Comparison of ENCODE assay signal across 21 cellular contexts in the genomic region with DNA sequence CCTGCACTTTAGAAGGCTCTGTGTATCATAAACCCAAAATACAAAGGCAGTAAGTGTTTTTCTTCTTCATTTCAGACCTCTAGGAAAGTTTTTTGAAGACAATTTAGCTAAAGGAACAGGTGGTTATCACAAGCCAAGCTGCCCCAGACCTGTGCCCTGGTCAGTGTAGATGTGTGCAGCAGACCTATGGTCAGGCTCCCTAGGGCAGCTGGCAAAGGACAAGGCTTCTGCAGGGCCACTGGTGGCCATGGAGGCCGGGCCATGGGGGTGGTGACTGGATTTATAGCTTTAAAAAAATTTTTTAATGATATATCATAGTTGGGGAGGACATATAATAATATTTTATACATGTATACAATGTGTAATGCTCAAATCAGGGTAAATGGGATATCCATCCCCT. TPM values are rescaled to one million over a fixed set of nuclear protein-coding genes. Genes with fewer than 3 reads are reported as not detected.
DNase-seq lines count a peak whose midpoint lies in the region; ATAC-seq, FAIRE-seq and TF ChIP-seq lines count a peak whose summit lies in the region.
"Had no signal": no experiment of that assay in that cellular context is flagged by ENCODE, and none has a peak within 500 bp of the region (broad histone marks: within the 10 kb centered on the region; RNA-seq: fewer than 3 reads in every experiment).

No MANE protein-coding gene starts in this region.

- H3K4me1 ChIP-seq in osteoblast (ENCODE audit: insufficient read depth, low read length) = peaks cover 29% of the 10 kb centered on the region
- H3K4me1 ChIP-seq: breast epithelium, foreskin keratinocyte had no signal

- H4K20me1 ChIP-seq in osteoblast (ENCODE audit: insufficient read depth, low read length) = peaks cover 30% of the 10 kb centered on the region

- no peaks in the 10 kb centered on the region for H3K9me3 ChIP-seq in osteoblast (ENCODE audit: low read depth, low read length)
- H3K9me3 ChIP-seq: breast epithelium had no signal

- H2AFZ ChIP-seq in osteoblast (ENCODE audit: low read length) = no peak overlapping the region
- H2AFZ ChIP-seq: parathyroid adenoma had no signal

- H3K9me3 Mint-ChIP-seq in activated CD8-positive, alpha-beta memory T cell treated with anti-CD3 and anti-CD28 coated beads, Interleukin-2, amount 10 ng/mL, durations not matched to agents 7 days and 5 days (ENCODE audit: low read depth) = peaks cover 4% of the 10 kb centered on the region
- H3K9me3 Mint-ChIP-seq in activated naive CD8-positive, alpha-beta T cell treated with anti-CD3 and anti-CD28 coated beads, Interleukin-2, amount 10 ng/mL, durations not matched to agents 7 days and 5 days = peaks cover 4% of the 10 kb centered on the region
- H3K9me3 Mint-ChIP-seq: naive B cell had no signal

- TF ChIP-seq POLR2A in GM12891 (IDR thresholded peaks at IDR 0.05; ENCODE audit: low read depth, low read length) = no peak

- no peak for DNase-seq in activated CD8-positive, alpha-beta memory T cell treated with anti-CD3 and anti-CD28 coated beads, Interleukin-2, amount 10 ng/mL, durations not matched to agents 7 days and 5 days
- DNase-seq in activated CD8-positive, alpha-beta memory T cell treated with anti-CD3 and anti-CD28 coated beads for 24 hours = no peak
- DNase-seq in HL-60 (ENCODE audit: low read depth in 1 of 2, low spot score in 1 of 2) = no peak
- no peak for DNase-seq in activated naive CD8-positive, alpha-beta T cell treated with anti-CD3 and anti-CD28 coated beads, Interleukin-2, amount 10 ng/mL, durations not matched to agents 7 days and 5 days
- DNase-seq in osteoblast (ENCODE audit: insufficient read length, low spot score, missing footprints) = no peak
- DNase-seq in DMS153 (lab: John Stamatoyannopoulos, UW) = no peak
- DNase-seq in NCI-H146 (lab: John Stamatoyannopoulos, UW) = no peak
- DNase-seq in GM12891 (ENCODE audit: insufficient read length, low spot score) = no peak
- DNase-seq: C1 segment of cervical spinal cord, dorsolateral prefrontal cortex, foreskin keratinocyte, H9, hippocampal formation, NCI-H2107, NCI-H526, SIG-M5 had no signal

- peak overlapping the region; percentile 51 for H3K4me3 Mint-ChIP-seq in activated CD8-positive, alpha-beta memory T cell treated with anti-CD3 and anti-CD28 coated beads, Interleukin-2, amount 10 ng/mL, durations not matched to agents 7 days and 5 days
- peak overlapping the region; percentile 10 for H3K4me3 Mint-ChIP-seq in activated naive CD8-positive, alpha-beta T cell treated with anti-CD3 and anti-CD28 coated beads, Interleukin-2, amount 10 ng/mL, durations not matched to agents 7 days and 5 days
- H3K4me3 Mint-ChIP-seq: H9 had no signal

- FAIRE-seq in GM12891 (lab: Jason Lieb, UNC) = no peak
- FAIRE-seq: islet of Langerhans had no signal

- H3K4me1 Mint-ChIP-seq in activated CD8-positive, alpha-beta memory T cell treated with anti-CD3 and anti-CD28 coated beads, Interleukin-2, amount 10 ng/mL, durations not matched to agents 7 days and 5 days = peaks cover 78% of the 10 kb centered on the region
- peaks cover 55% of the 10 kb centered on the region for H3K4me1 Mint-ChIP-seq in activated naive CD8-positive, alpha-beta T cell treated with anti-CD3 and anti-CD28 coated beads, Interleukin-2, amount 10 ng/mL, durations not matched to agents 7 days and 5 days

- TF ChIP-seq CTCF in HL-60 (IDR thresholded peaks at IDR 0.05; ENCODE audit: insufficient read depth, low read length) = no peak
- no peak for TF ChIP-seq CTCF in osteoblast (IDR thresholded peaks at IDR 0.05; ENCODE audit: extremely low read depth, low read depth, low read length)

- H3K27me3 ChIP-seq in HL-60 (ENCODE audit: insufficient read depth, poor library complexity, severe bottlenecking) (no peaks in the 10 kb centered on the region), osteoblast (ENCODE audit: insufficient read depth, low read length) (no peaks in the 10 kb centered on the region)
- H3K27me3 ChIP-seq: breast epithelium, dorsolateral prefrontal cortex, foreskin keratinocyte had no signal

- H3K4me2 ChIP-seq in osteoblast (ENCODE audit: insufficient read depth, low read length) = no peak overlapping the region

- H3K27ac Mint-ChIP-seq in activated CD8-positive, alpha-beta memory T cell treated with anti-CD3 and anti-CD28 coated beads, Interleukin-2, amount 10 ng/mL, durations not matched to agents 7 days and 5 days = peak overlapping the region; percentile 88
- H3K27ac Mint-ChIP-seq in activated naive CD8-positive, alpha-beta T cell treated with anti-CD3 and anti-CD28 coated beads, Interleukin-2, amount 10 ng/mL, durations not matched to agents 7 days and 5 days = peak overlapping the region; percentile 66
- H3K27ac Mint-ChIP-seq: H9 had no signal

- no peaks in the 10 kb centered on the region for H3K36me3 ChIP-seq in osteoblast (ENCODE audit: insufficient read depth, low read length)
- H3K36me3 ChIP-seq: breast epithelium had no signal

- CTCF ChIA-PET in activated CD8-positive, alpha-beta memory T cell treated with anti-CD3 and anti-CD28 coated beads, Interleukin-2, amount 10 ng/mL, durations not matched to agents 7 days and 5 days (lab: Charles Lee) = interaction anchor here (0.8 to 12.7 kb wide), 45 partner anchors 8 to 256 kb away, joined by 3 to 258 read pairs (median 6); partner anchors contain the start of gene MYL12A

- H3K4me3 ChIP-seq in HL-60 (replicated peaks; ENCODE audit: insufficient read depth, low read length) (no peak overlapping the region), osteoblast (ENCODE audit: insufficient read depth, low read length) (no peak overlapping the region)
- H3K4me3 ChIP-seq: breast epithelium, dorsolateral prefrontal cortex had no signal

- H3K79me2 ChIP-seq in osteoblast (ENCODE audit: insufficient read depth, low read length) = peaks cover 94% of the 10 kb centered on the region

- peaks cover 27% of the 10 kb centered on the region for H3K36me3 Mint-ChIP-seq in activated CD8-positive, alpha-beta memory T cell treated with anti-CD3 and anti-CD28 coated beads, Interleukin-2, amount 10 ng/mL, durations not matched to agents 7 days and 5 days
- peaks cover 25% of the 10 kb centered on the region for H3K36me3 Mint-ChIP-seq in activated naive CD8-positive, alpha-beta T cell treated with anti-CD3 and anti-CD28 coated beads, Interleukin-2, amount 10 ng/mL, durations not matched to agents 7 days and 5 days
- H3K36me3 Mint-ChIP-seq: naive B cell had no signal

- POLR2A ChIA-PET in activated naive CD8-positive, alpha-beta T cell treated with anti-CD3 and anti-CD28 coated beads, Interleukin-2, amount 10 ng/mL, durations not matched to agents 7 days and 5 days (lab: Charles Lee) = interaction anchor here (1.0 to 4.8 kb wide), 6 partner anchors 8 to 253 kb away, joined by 3 to 39 read pairs (median 6); partner anchors contain the start of genes LPIN2 and MYL12A

- H3K27me3 Mint-ChIP-seq in activated CD8-positive, alpha-beta memory T cell treated with anti-CD3 and anti-CD28 coated beads, Interleukin-2, amount 10 ng/mL, durations not matched to agents 7 days and 5 days = no peaks in the 10 kb centered on the region
- no peaks in the 10 kb centered on the region for H3K27me3 Mint-ChIP-seq in activated naive CD8-positive, alpha-beta T cell treated with anti-CD3 and anti-CD28 coated beads, Interleukin-2, amount 10 ng/mL, durations not matched to agents 7 days and 5 days
- H3K27me3 Mint-ChIP-seq: naive B cell had no signal

- ATAC-seq in activated CD8-positive, alpha-beta memory T cell treated with anti-CD3 and anti-CD28 coated beads, Interleukin-2, amount 10 ng/mL, durations not matched to agents 7 days and 5 days = no peak
- no peak for ATAC-seq in activated naive CD8-positive, alpha-beta T cell treated with anti-CD3 and anti-CD28 coated beads, Interleukin-2, amount 10 ng/mL, durations not matched to agents 7 days and 5 days (ENCODE audit: low read depth)

- peak overlapping the region; percentile 2; the same call in 1 of the 2 replicates for H3K27ac ChIP-seq in HL-60 (replicated peaks)
- peak overlapping the region; percentile 12 for H3K27ac ChIP-seq in osteoblast (ENCODE audit: low read depth, low read length)
- H3K27ac ChIP-seq: epithelial cell of prostate, foreskin keratinocyte, parathyroid adenoma had no signal

TF ChIP-seq in GM12891, 5 proteins besides CTCF, POLR2A, EP300 and RAD21:
- no peak for TF ChIP-seq POU2F2 (IDR thresholded peaks at IDR 0.05; ENCODE audit: low read depth, low read length)
- TF ChIP-seq POLR2AphosphoS5 (IDR thresholded peaks at IDR 0.05; ENCODE audit: low read depth, low read length) = no peak
- no peak for TF ChIP-seq TAF1 (IDR thresholded peaks at IDR 0.05; ENCODE audit: low read depth, low read length)
- no peak for TF ChIP-seq PAX5 (IDR thresholded peaks at IDR 0.05; ENCODE audit: insufficient read depth, low read length, severe bottlenecking)
- no peak for TF ChIP-seq SPI1 (IDR thresholded peaks at IDR 0.05; ENCODE audit: low read depth, low read length)
TF ChIP-seq in GM12891: peak in this region for 0.

RNA-seq across cellular contexts. Expression of gene LPIN2, which starts 18.8 kb away (rescaled TPM):
- total RNA-seq in activated CD8-positive, alpha-beta memory T cell treated with anti-CD3 and anti-CD28 coated beads, Interleukin-2, amount 10 ng/mL, durations not matched to agents 7 days and 5 days = 10 to 100 TPM; 77.6 to 78.4 TPM
- 10 to 100 TPM; 91.0 to 93.9 TPM for total RNA-seq in activated naive CD8-positive, alpha-beta T cell treated with anti-CD3 and anti-CD28 coated beads, Interleukin-2, amount 10 ng/mL, durations not matched to agents 7 days and 5 days
- 47.7 and 48.1 TPM in 2 replicates for total RNA-seq in osteoblast
- 13.3 TPM for polyA plus RNA-seq in GM12891 (2012; ENCODE audit: low read depth, missing spikeins)
